In genomic region chr2:131413148-131413747, GRCh38 we compare ENCODE assay signal across 1 cellular context.
TF ChIP-seq lines count a peak whose summit lies in the region.

No MANE protein-coding gene starts in this region.

TF ChIP-seq in GM12878, 131 proteins besides CTCF, POLR2A, EP300 and RAD21 (continued from another document):
- no peak for TF ChIP-seq CEBPZ (IDR thresholded peaks at IDR 0.05; ENCODE audit: low read depth, low read length)
